In the genomic region with DNA sequence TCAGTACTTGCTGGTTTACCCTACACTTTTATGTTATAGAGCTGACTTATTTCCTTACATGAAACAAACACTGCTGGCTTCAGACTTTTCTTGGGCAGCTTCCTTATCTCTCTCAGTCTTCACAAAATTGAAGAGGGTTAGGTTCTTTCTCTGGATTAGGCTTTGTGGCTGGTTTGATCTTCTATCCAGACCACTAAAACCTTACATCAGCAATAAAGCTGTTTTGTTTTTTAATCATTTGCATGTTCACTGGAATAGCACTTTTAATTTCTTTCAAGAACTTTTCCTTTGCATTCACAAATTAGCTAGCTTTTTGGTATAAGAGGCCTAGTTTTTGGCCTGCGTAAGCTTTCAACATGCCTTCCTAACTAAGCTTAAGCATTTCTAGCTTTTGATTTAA, we compare ENCODE assay signal across 28 cellular contexts.
"Had no signal": no experiment of that assay in that cellular context is flagged by ENCODE, and none has a peak within 500 bp of the region (broad histone marks: within the 10 kb centered on the region; RNA-seq: fewer than 3 reads in every experiment).

No MANE protein-coding gene starts in this region.

- H3K4me1 Mint-ChIP-seq: endodermal cell had no signal

- H3K4me1 ChIP-seq: esophagus squamous epithelium, gastrocnemius medialis, left lung, lower lobe of right lung had no signal

- ATAC-seq: effector memory CD8-positive, alpha-beta T cell; esophagus mucosa; gastrocnemius medialis; heart right ventricle; left cardiac atrium; left lung; left ventricle myocardium superior; lower lobe of right lung; mucosa of descending colon had no signal

- H3K4me3 Mint-ChIP-seq: effector memory CD8-positive, alpha-beta T cell; endodermal cell; mesothelial cell of epicardium had no signal

- DNase-seq: dermis blood vessel endothelial cell; dorsolateral prefrontal cortex; effector CD8-positive, alpha-beta T cell; effector memory CD8-positive, alpha-beta T cell; endodermal cell; erythroblast; esophagus squamous epithelium; foreskin fibroblast; foreskin melanocyte; gastrocnemius medialis; glutamatergic neuron; head of caudate nucleus; heart right ventricle; hippocampal formation; left cardiac atrium; left lung; left ventricle myocardium superior; lower lobe of right lung; mesenchymal stem cell; mucosa of descending colon had no signal

- FAIRE-seq: colon, endometrium, islet of Langerhans, keratinocyte had no signal

- H3K9me3 Mint-ChIP-seq: endodermal cell had no signal

- H3K9me3 ChIP-seq: esophagus squamous epithelium, gastrocnemius medialis, heart right ventricle, left lung, lower lobe of right lung, mucosa of descending colon had no signal

- H3K36me3 ChIP-seq: esophagus squamous epithelium, gastrocnemius medialis, heart right ventricle, left lung, lower lobe of right lung had no signal

- H3K27me3 Mint-ChIP-seq: effector memory CD8-positive, alpha-beta T cell had no signal

- H3K27me3 ChIP-seq: dorsolateral prefrontal cortex, esophagus squamous epithelium, gastrocnemius medialis, heart right ventricle, left lung had no signal

- H3K27ac ChIP-seq: coronary artery, dorsolateral prefrontal cortex, epithelial cell of prostate, esophagus squamous epithelium, gastrocnemius medialis, heart right ventricle, left lung, lower lobe of right lung had no signal

- H3K36me3 Mint-ChIP-seq: mesothelial cell of epicardium had no signal

- H3K4me3 ChIP-seq: coronary artery, dorsolateral prefrontal cortex, esophagus squamous epithelium, gastrocnemius medialis, heart right ventricle, left lung, lower lobe of right lung, mucosa of descending colon had no signal

- H3K27ac Mint-ChIP-seq: effector memory CD8-positive, alpha-beta T cell; endodermal cell; mesothelial cell of epicardium had no signal
